Comparison of ENCODE assay signal across 1 cellular context in genomic region chr7:36650766-36651310, GRCh38.
TF ChIP-seq lines count a peak whose summit lies in the region.

No MANE protein-coding gene starts in this region.

TF ChIP-seq in A549, 52 proteins besides CTCF, POLR2A, EP300 and RAD21 (continued from another document):
- TF ChIP-seq NPAS2 (CRISPR knock-in tag; IDR thresholded peaks at IDR 0.05; ENCODE audit: borderline replicate concordance): no peak
- no peak for TF ChIP-seq TFCP2L1 (CRISPR knock-in tag; IDR thresholded peaks at IDR 0.05)
- no peak for TF ChIP-seq CHD4 (IDR thresholded peaks at IDR 0.05; ENCODE audit: borderline replicate concordance)
- no peak for TF ChIP-seq HOXB13 (CRISPR knock-in tag; IDR thresholded peaks at IDR 0.05; ENCODE audit: low read depth)
- no peak for TF ChIP-seq SREBF2 (IDR thresholded peaks at IDR 0.05)
- no peak for TF ChIP-seq BHLHE40 (IDR thresholded peaks at IDR 0.05; ENCODE audit: low read depth, low read length)
- TF ChIP-seq HOXB5 (CRISPR knock-in tag; IDR thresholded peaks at IDR 0.05): no peak
- no peak for TF ChIP-seq E2F6 (IDR thresholded peaks at IDR 0.05; ENCODE audit: borderline replicate concordance, low read depth)
